In the genomic region with DNA sequence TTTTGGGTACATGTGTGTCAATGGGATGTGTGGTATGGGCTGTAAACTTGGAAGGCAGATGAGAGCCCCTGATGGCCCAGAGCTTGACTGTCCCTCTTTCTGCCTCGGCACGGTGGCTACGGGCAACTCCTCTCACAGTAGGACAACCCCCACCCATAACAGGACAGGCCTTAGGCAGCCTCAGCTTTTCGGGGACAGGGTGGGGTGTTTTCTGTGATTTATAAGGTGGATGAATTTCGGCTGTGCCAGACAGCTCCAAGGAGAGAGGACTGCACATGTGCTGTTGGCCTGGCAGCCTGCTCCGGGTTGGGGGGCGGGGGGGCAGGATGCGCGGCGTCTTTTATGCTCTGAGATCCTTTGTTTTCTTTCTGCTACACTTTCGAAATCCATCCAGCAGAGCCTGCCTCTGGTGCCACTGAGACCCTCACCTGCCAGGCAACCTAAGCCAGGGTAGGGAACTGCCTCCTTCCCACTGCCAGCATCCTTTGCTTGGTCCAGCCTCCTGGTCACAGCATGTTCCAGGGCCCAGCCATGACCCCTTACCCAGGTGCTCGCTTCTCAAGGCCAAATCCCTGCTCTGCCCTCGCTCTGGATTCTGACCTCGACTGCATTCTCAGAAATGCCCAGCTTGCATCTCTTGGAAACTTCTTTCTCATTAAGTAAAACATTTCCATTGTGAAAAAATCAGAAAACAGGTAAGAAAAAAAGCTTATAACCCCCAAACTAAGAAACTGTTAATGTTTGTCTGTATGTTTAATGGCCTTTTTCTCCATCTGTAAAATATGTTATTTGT, we compare ENCODE assay signal across 18 cellular contexts. TPM values are rescaled to one million over a fixed set of nuclear protein-coding genes. Genes with fewer than 3 reads are reported as not detected.
DNase-seq lines count a peak whose midpoint lies in the region; TF ChIP-seq lines count a peak whose summit lies in the region.
"Had no signal": no experiment of that assay in that cellular context is flagged by ENCODE, and none has a peak within 500 bp of the region (broad histone marks: within the 10 kb centered on the region; RNA-seq: fewer than 3 reads in every experiment).

No MANE protein-coding gene starts in this region.

- WGBS in suprapubic skin, result 83% methylated on average over 10 of the region's 14 CpGs

- H3K27ac Mint-ChIP-seq in glutamatergic neuron (ENCODE audit: unreplicated experiment), result peak overlapping the region; percentile 33
- H3K27ac Mint-ChIP-seq in neural progenitor cell, result peak overlapping the region; percentile 23
- H3K27ac Mint-ChIP-seq in activated naive CD8-positive, alpha-beta T cell treated with anti-CD3 and anti-CD28 coated beads for 36 hours, result no peak overlapping the region
- no peak overlapping the region for H3K27ac Mint-ChIP-seq in activated CD4-positive, alpha-beta memory T cell treated with anti-CD3 and anti-CD28 coated beads, Interleukin-2, amount 10 ng/mL, durations not matched to agents 7 days and 5 days
- H3K27ac Mint-ChIP-seq: B cell; CD8-positive, alpha-beta T cell had no signal

- H3F3A ChIP-seq in neural progenitor cell (ENCODE audit: low read depth), result no peaks in the 10 kb centered on the region

- no peak for TF ChIP-seq POLR2A in suprapubic skin (IDR thresholded peaks at IDR 0.05)

- H3K9me3 Mint-ChIP-seq in glutamatergic neuron (ENCODE audit: unreplicated experiment) (peaks cover 13% of the 10 kb centered on the region), neural progenitor cell (peaks cover 6% of the 10 kb centered on the region)
- H3K9me3 Mint-ChIP-seq in activated naive CD8-positive, alpha-beta T cell treated with anti-CD3 and anti-CD28 coated beads for 36 hours, result no peaks in the 10 kb centered on the region
- H3K9me3 Mint-ChIP-seq in activated CD4-positive, alpha-beta memory T cell treated with anti-CD3 and anti-CD28 coated beads, Interleukin-2, amount 10 ng/mL, durations not matched to agents 7 days and 5 days, result no peaks in the 10 kb centered on the region
- H3K9me3 Mint-ChIP-seq: CD8-positive, alpha-beta T cell had no signal

- no peak overlapping the region for H3K4me2 ChIP-seq in neural progenitor cell
- H3K4me2 ChIP-seq: BLaER1 treated with 17β-estradiol and CSF1 and Interleukin-3, amounts not matched to agents 10 nM and 100 nM had no signal

- H3K4me1 ChIP-seq in right atrium auricular region (no peaks in the 10 kb centered on the region), neural progenitor cell (peaks cover 5% of the 10 kb centered on the region), suprapubic skin (no peaks in the 10 kb centered on the region)

- H3K36me3 Mint-ChIP-seq in glutamatergic neuron (ENCODE audit: unreplicated experiment) (peaks cover 11% of the 10 kb centered on the region), neural progenitor cell (peaks cover 15% of the 10 kb centered on the region)
- H3K36me3 Mint-ChIP-seq in activated naive CD8-positive, alpha-beta T cell treated with anti-CD3 and anti-CD28 coated beads for 36 hours, result no peaks in the 10 kb centered on the region
- H3K36me3 Mint-ChIP-seq in activated CD4-positive, alpha-beta memory T cell treated with anti-CD3 and anti-CD28 coated beads, Interleukin-2, amount 10 ng/mL, durations not matched to agents 7 days and 5 days (ENCODE audit: low read depth), result no peaks in the 10 kb centered on the region
- H3K36me3 Mint-ChIP-seq: CD8-positive, alpha-beta T cell had no signal

- no peaks in the 10 kb centered on the region for H3K79me2 ChIP-seq in neural progenitor cell (ENCODE audit: low read depth)

- intact Hi-C loops in cardiac septum (cut with DNase I), result no loop called here

- no peaks in the 10 kb centered on the region for H3K27me3 ChIP-seq in right atrium auricular region
- H3K27me3 ChIP-seq in neural progenitor cell, result no peaks in the 10 kb centered on the region
- no peaks in the 10 kb centered on the region for H3K27me3 ChIP-seq in suprapubic skin
- H3K27me3 ChIP-seq: BLaER1 treated with 17β-estradiol and CSF1 and Interleukin-3, amounts not matched to agents 10 nM and 100 nM had no signal

- POLR2A ChIA-PET in activated CD4-positive, alpha-beta memory T cell treated with anti-CD3 and anti-CD28 coated beads, Interleukin-2, amount 10 ng/mL, durations not matched to agents 7 days and 5 days (lab: Charles Lee), result no interaction called here

- H3K9me3 ChIP-seq in right atrium auricular region (no peaks in the 10 kb centered on the region), neural progenitor cell (ENCODE audit: low read depth) (no peaks in the 10 kb centered on the region), suprapubic skin (no peaks in the 10 kb centered on the region)
- H3K9me3 ChIP-seq: BLaER1 treated with 17β-estradiol and CSF1 and Interleukin-3, amounts not matched to agents 10 nM and 100 nM had no signal

- no peak overlapping the region for H2AFZ ChIP-seq in neural progenitor cell (replicated peaks)

- no peak for TF ChIP-seq EP300 in suprapubic skin (IDR thresholded peaks at IDR 0.05)

- no peak for TF ChIP-seq CTCF in right atrium auricular region (IDR thresholded peaks at IDR 0.05)
- no peak for TF ChIP-seq CTCF in glutamatergic neuron (IDR thresholded peaks at IDR 0.05; ENCODE audit: partially characterized antibody, unreplicated experiment)
- TF ChIP-seq CTCF in neural progenitor cell (IDR thresholded peaks at IDR 0.05), result no peak
- TF ChIP-seq CTCF in suprapubic skin (IDR thresholded peaks at IDR 0.05), result no peak

- DNase-seq in cardiac septum (ENCODE audit: low spot score) (peak; percentile 58), right atrium auricular region (ENCODE audit: low spot score) (no peak), glutamatergic neuron (no peak), neural progenitor cell (ENCODE audit: low spot score) (no peak), suprapubic skin (ENCODE audit: low spot score in 2 of 2) (peak; percentile 26 to 59)
- DNase-seq in activated CD4-positive, alpha-beta T cell treated with anti-CD3 and anti-CD28 coated beads for 4 hours, result no peak
- no peak for DNase-seq in activated naive CD8-positive, alpha-beta T cell treated with anti-CD3 and anti-CD28 coated beads for 36 hours
- no peak for DNase-seq in activated CD4-positive, alpha-beta memory T cell treated with anti-CD3 and anti-CD28 coated beads, Interleukin-2, amount 10 ng/mL, durations not matched to agents 7 days and 5 days
- DNase-seq: Calu3; CD8-positive, alpha-beta T cell; DMS79 treated with DMSO at 0.1 percent for 48 hours; HCEC 1CT; IMR-90 had no signal

- no peak overlapping the region for H3K9ac ChIP-seq in neural progenitor cell
- H3K9ac ChIP-seq: BLaER1 treated with 17β-estradiol and CSF1 and Interleukin-3, amounts not matched to agents 10 nM and 100 nM had no signal

- H3K27me3 Mint-ChIP-seq in glutamatergic neuron (ENCODE audit: unreplicated experiment), result peaks cover 6% of the 10 kb centered on the region
- H3K27me3 Mint-ChIP-seq in neural progenitor cell (ENCODE audit: insufficient read depth, low read depth), result peaks cover 8% of the 10 kb centered on the region
- H3K27me3 Mint-ChIP-seq in activated naive CD8-positive, alpha-beta T cell treated with anti-CD3 and anti-CD28 coated beads for 36 hours, result peaks cover 12% of the 10 kb centered on the region
- peaks cover 4% of the 10 kb centered on the region for H3K27me3 Mint-ChIP-seq in activated CD4-positive, alpha-beta memory T cell treated with anti-CD3 and anti-CD28 coated beads, Interleukin-2, amount 10 ng/mL, durations not matched to agents 7 days and 5 days

- H3K27ac ChIP-seq in right atrium auricular region, result no peak overlapping the region
- H3K27ac ChIP-seq in neural progenitor cell, result no peak overlapping the region
- H3K27ac ChIP-seq in suprapubic skin, result no peak overlapping the region
- H3K27ac ChIP-seq: BLaER1 treated with 17β-estradiol and CSF1 and Interleukin-3, amounts not matched to agents 10 nM and 100 nM; HL-60 had no signal

- no peak overlapping the region for H3K4me3 Mint-ChIP-seq in glutamatergic neuron (ENCODE audit: unreplicated experiment)
- H3K4me3 Mint-ChIP-seq in neural progenitor cell, result no peak overlapping the region
- H3K4me3 Mint-ChIP-seq in activated naive CD8-positive, alpha-beta T cell treated with anti-CD3 and anti-CD28 coated beads for 36 hours, result no peak overlapping the region
- H3K4me3 Mint-ChIP-seq in activated CD4-positive, alpha-beta memory T cell treated with anti-CD3 and anti-CD28 coated beads, Interleukin-2, amount 10 ng/mL, durations not matched to agents 7 days and 5 days, result no peak overlapping the region
- H3K4me3 Mint-ChIP-seq: B cell; CD8-positive, alpha-beta T cell had no signal

- H3K4me1 Mint-ChIP-seq in glutamatergic neuron (ENCODE audit: low read depth, unreplicated experiment), result peaks cover 8% of the 10 kb centered on the region
- peaks cover 9% of the 10 kb centered on the region for H3K4me1 Mint-ChIP-seq in neural progenitor cell
- H3K4me1 Mint-ChIP-seq in activated naive CD8-positive, alpha-beta T cell treated with anti-CD3 and anti-CD28 coated beads for 36 hours, result peaks cover 2% of the 10 kb centered on the region
- no peaks in the 10 kb centered on the region for H3K4me1 Mint-ChIP-seq in activated CD4-positive, alpha-beta memory T cell treated with anti-CD3 and anti-CD28 coated beads, Interleukin-2, amount 10 ng/mL, durations not matched to agents 7 days and 5 days
- H3K4me1 Mint-ChIP-seq: B cell had no signal

- H3K36me3 ChIP-seq in right atrium auricular region, result peaks cover 62% of the 10 kb centered on the region
- H3K36me3 ChIP-seq in neural progenitor cell, result no peaks in the 10 kb centered on the region
- H3K36me3 ChIP-seq in suprapubic skin, result peaks cover 29% of the 10 kb centered on the region

- no peak overlapping the region for H3K4me3 ChIP-seq in right atrium auricular region
- H3K4me3 ChIP-seq in neural progenitor cell, result no peak overlapping the region
- no peak overlapping the region for H3K4me3 ChIP-seq in suprapubic skin
- H3K4me3 ChIP-seq: BLaER1 treated with 17β-estradiol and CSF1 and Interleukin-3, amounts not matched to agents 10 nM and 100 nM; GM12878 had no signal

- H4K20me1 ChIP-seq in neural progenitor cell (ENCODE audit: low read depth), result no peaks in the 10 kb centered on the region
- H4K20me1 ChIP-seq: BLaER1 treated with 17β-estradiol and CSF1 and Interleukin-3, amounts not matched to agents 10 nM and 100 nM had no signal

- CTCF ChIA-PET in activated CD4-positive, alpha-beta memory T cell treated with anti-CD3 and anti-CD28 coated beads, Interleukin-2, amount 10 ng/mL, durations not matched to agents 7 days and 5 days (lab: Charles Lee), result no interaction called here

RNA-seq across cellular contexts. Expression of a gene that starts 15.4 kb away (rescaled TPM):
- not detected for total RNA-seq in cardiac septum
- total RNA-seq in right atrium auricular region, result not detected
- total RNA-seq in glutamatergic neuron (ENCODE audit: unreplicated experiment), result 0.98 TPM
- total RNA-seq in neural progenitor cell (ENCODE audit: low replicate concordance), result not detected in 2 replicates
- 10 to 100 TPM in 1 of 4 donors, 1 to 10 TPM in 2, under 1 TPM in 1; 0.85 to 10.2 (median 5.1) TPM for total RNA-seq in suprapubic skin
- total RNA-seq in activated naive CD8-positive, alpha-beta T cell treated with anti-CD3 and anti-CD28 coated beads for 36 hours, result not detected
- not detected for total RNA-seq in activated CD4-positive, alpha-beta memory T cell treated with anti-CD3 and anti-CD28 coated beads, Interleukin-2, amount 10 ng/mL, durations not matched to agents 7 days and 5 days
- total RNA-seq: A172; B cell; CD8-positive, alpha-beta T cell; GM12878; IMR-90 had no signal

Comparison
In these comparisons a context has a peak if more than half of its experiments do, and no peak if none do; other contexts are left out.
1. DNase-seq: peak in cardiac septum (single experiment) and suprapubic skin (2 of 2); none in right atrium auricular region (single experiment), glutamatergic neuron (single experiment), neural progenitor cell (single experiment), activated CD4-positive, alpha-beta T cell treated with anti-CD3 and anti-CD28 coated beads for 4 hours (0 of 2), activated naive CD8-positive, alpha-beta T cell treated with anti-CD3 and anti-CD28 coated beads for 36 hours (single experiment) and activated CD4-positive, alpha-beta memory T cell treated with anti-CD3 and anti-CD28 coated beads, Interleukin-2, amount 10 ng/mL, durations not matched to agents 7 days and 5 days (single experiment).
2. H3K27ac Mint-ChIP-seq: peak in glutamatergic neuron (single experiment) and neural progenitor cell (single experiment); none in activated naive CD8-positive, alpha-beta T cell treated with anti-CD3 and anti-CD28 coated beads for 36 hours (single experiment) and activated CD4-positive, alpha-beta memory T cell treated with anti-CD3 and anti-CD28 coated beads, Interleukin-2, amount 10 ng/mL, durations not matched to agents 7 days and 5 days (single experiment).